In genomic region chr15:60096157-60096556, GRCh38 we compare ENCODE assay signal across 26 cellular contexts.
DNase-seq lines count a peak whose midpoint lies in the region; ATAC-seq and TF ChIP-seq lines count a peak whose summit lies in the region.
"Had no signal": no experiment of that assay in that cellular context is flagged by ENCODE, and none has a peak within 500 bp of the region (broad histone marks: within the 10 kb centered on the region; RNA-seq: fewer than 3 reads in every experiment).

No MANE protein-coding gene starts in this region.

- H3K79me1 ChIP-seq in IMR-90 (ENCODE audit: low read depth in 1 of 2, low read length in 2 of 2) (no peaks in the 10 kb centered on the region), mesenchymal stem cell (replicated peaks; ENCODE audit: low read length, poor library complexity, severe bottlenecking) (no peaks in the 10 kb centered on the region)

- no TSS peak for BruUV-seq in IMR-90 (replicated peaks; lab: Mats Ljungman, UMichigan)

- H3K14ac ChIP-seq in IMR-90 (replicated peaks; ENCODE audit: low read depth, low read length) (no peak overlapping the region), mesenchymal stem cell (ENCODE audit: low read length in 2 of 2) (no peak overlapping the region)

- no peak overlapping the region for H3K23ac ChIP-seq in IMR-90 (ENCODE audit: low read depth, low read length)
- no peak overlapping the region for H3K23ac ChIP-seq in mesenchymal stem cell (ENCODE audit: low read length in 2 of 2)

- CTCF ChIA-PET in IMR-90 (lab: Yijun Ruan, JAX), result no interaction called here

- H3K36me3 ChIP-seq in IMR-90 (ENCODE audit: control insufficient read depth, insufficient read depth, low read length), result no peaks in the 10 kb centered on the region
- H3K36me3 ChIP-seq in mesenchymal stem cell (ENCODE audit: control insufficient read depth in 1 of 2, insufficient read depth in 2 of 2, low read depth in 1 of 2, low read length in 2 of 2), result no peaks in the 10 kb centered on the region
- H3K36me3 ChIP-seq: adrenal gland, BLaER1, transverse colon had no signal

- dilution Hi-C loops in IMR-90 (cut with HindIII; ENCODE audit: low sequenced_read_pairs, unreplicated experiment), result no loop called here

- H4K8ac ChIP-seq in IMR-90 (ENCODE audit: low read depth in 2 of 2, low read length in 2 of 2), result no peak overlapping the region
- no peak overlapping the region for H4K8ac ChIP-seq in mesenchymal stem cell (ENCODE audit: low read length)

- H4K20me1 ChIP-seq in IMR-90 (ENCODE audit: insufficient read depth, low read length), result no peaks in the 10 kb centered on the region
- H4K20me1 ChIP-seq: BLaER1 had no signal

- H3K4me2 ChIP-seq in IMR-90 (ENCODE audit: low read depth, low read length) (no peak overlapping the region), mesenchymal stem cell (ENCODE audit: low read length, poor library complexity, severe bottlenecking) (no peak overlapping the region)
- H3K4me2 ChIP-seq: BLaER1 had no signal

- no peaks in the 10 kb centered on the region for H3K9me1 ChIP-seq in IMR-90 (ENCODE audit: insufficient read depth, low read length)

- H3K56ac ChIP-seq in IMR-90 (ENCODE audit: extremely low read depth, insufficient read depth, low read length), result no peak overlapping the region

- H2AK9ac ChIP-seq in IMR-90 (replicated peaks; ENCODE audit: low read depth, low read length, poor library complexity), result no peak overlapping the region

- H3K4ac ChIP-seq in IMR-90 (ENCODE audit: low read depth, low read length) (no peak overlapping the region), mesenchymal stem cell (ENCODE audit: low read depth in 1 of 2, low read length in 2 of 2) (no peak overlapping the region)

- H3K18ac ChIP-seq in IMR-90 (ENCODE audit: low read depth, low read length) (no peak overlapping the region), mesenchymal stem cell (ENCODE audit: low read depth in 1 of 2, low read length in 2 of 2) (no peak overlapping the region)

- in situ Hi-C loops in IMR-90 (cut with MboI; ENCODE audit: low sequenced_read_pairs), result no loop called here

- TF ChIP-seq RAD21 in IMR-90 (IDR thresholded peaks at IDR 0.05; ENCODE audit: low read length), result no peak

- H2BK5ac ChIP-seq in IMR-90 (ENCODE audit: low read depth, low read length, poor library complexity, severe bottlenecking) (peak overlapping the region; percentile 24), mesenchymal stem cell (ENCODE audit: low read depth, low read length, poor library complexity, severe bottlenecking) (no peak overlapping the region)

- no peak overlapping the region for H4K5ac ChIP-seq in IMR-90 (ENCODE audit: low read depth, low read length)

- no peak overlapping the region for H4K91ac ChIP-seq in IMR-90 (ENCODE audit: insufficient read depth, low read depth, low read length)
- no peak overlapping the region for H4K91ac ChIP-seq in mesenchymal stem cell (ENCODE audit: low read length)

- no peak overlapping the region for H2BK15ac ChIP-seq in IMR-90 (ENCODE audit: low read depth, low read length)
- no peak overlapping the region for H2BK15ac ChIP-seq in mesenchymal stem cell (ENCODE audit: low read depth, poor library complexity, severe bottlenecking)

- H3K9ac ChIP-seq in IMR-90 (ENCODE audit: low read depth, low read length) (no peak overlapping the region), mesenchymal stem cell (ENCODE audit: low read length) (peak overlapping the region; percentile 16)
- H3K9ac ChIP-seq: BLaER1 had no signal

- POLR2A ChIA-PET in IMR-90 (lab: Charles Lee; ENCODE audit: unreplicated experiment), result no interaction called here

- WGBS in IMR-90 (ENCODE audit: extremely low coverage in 2 of 2, insufficient read length in 1 of 2), 2 experiments, result no CpG with 5 or more reads among the region's 4 CpGs
- WGBS in mesenchymal stem cell, result 81% methylated on average over 4 of the region's 4 CpGs

- ATAC-seq in IMR-90 (ENCODE audit: low read depth), result peak; percentile 58
- ATAC-seq: left ventricle myocardium superior, mucosa of descending colon, psoas muscle had no signal

- H3K4me3 ChIP-seq in IMR-90 (ENCODE audit: insufficient read depth, low read depth, low read length), result no peak overlapping the region
- no peak overlapping the region for H3K4me3 ChIP-seq in mesenchymal stem cell (ENCODE audit: insufficient read depth in 1 of 2, low read depth in 1 of 2, low read length in 2 of 2)
- H3K4me3 ChIP-seq: adrenal gland, BLaER1, mucosa of descending colon, psoas muscle, transverse colon had no signal

- H3K27ac ChIP-seq in IMR-90 (ENCODE audit: insufficient read depth, low read length) (no peak overlapping the region), mesenchymal stem cell (ENCODE audit: low read length, poor library complexity, severe bottlenecking) (no peak overlapping the region)
- H3K27ac ChIP-seq: adrenal gland, BLaER1, HL-60, psoas muscle, transverse colon had no signal

- intact Hi-C loops in IMR-90 (cut with micrococcal nuclease), result no loop called here

- no peak overlapping the region for H2BK20ac ChIP-seq in IMR-90 (ENCODE audit: low read depth, low read length)

- H2BK12ac ChIP-seq in mesenchymal stem cell (ENCODE audit: low read length in 2 of 2), result no peak overlapping the region

- H2AK5ac ChIP-seq in IMR-90 (ENCODE audit: low read depth, low read length) (no peak overlapping the region), mesenchymal stem cell (ENCODE audit: low read length, severe bottlenecking) (no peak overlapping the region)

- no peaks in the 10 kb centered on the region for H3K27me3 ChIP-seq in IMR-90 (ENCODE audit: control insufficient read depth, insufficient read depth, low read length)
- peaks cover under 1 to 2% of the 10 kb centered on the region in 2 experiments for H3K27me3 ChIP-seq in mesenchymal stem cell (ENCODE audit: control insufficient read depth in 1 of 2, insufficient read depth in 1 of 2, low read length in 2 of 2)
- H3K27me3 ChIP-seq: BLaER1, transverse colon had no signal

- H3K9me3 ChIP-seq in IMR-90 (ENCODE audit: control insufficient read depth, insufficient read depth, low read length) (no peaks in the 10 kb centered on the region; the same call in 1 of the 2 replicates), mesenchymal stem cell (ENCODE audit: control insufficient read depth, low read length) (peaks cover 5% of the 10 kb centered on the region)
- H3K9me3 ChIP-seq: adrenal gland, mucosa of descending colon, psoas muscle, transverse colon had no signal

- no peak for TF ChIP-seq CTCF in IMR-90 (conservative IDR thresholded peaks at IDR 0.05; ENCODE audit: low read depth, low read length)

- H3K4me1 ChIP-seq in IMR-90 (ENCODE audit: control insufficient read depth, insufficient read depth, low read length) (no peaks in the 10 kb centered on the region; the same call in 1 of the 2 replicates), mesenchymal stem cell (ENCODE audit: control insufficient read depth, insufficient read depth, low read depth, low read length) (no peaks in the 10 kb centered on the region)
- H3K4me1 ChIP-seq: adrenal gland, psoas muscle had no signal

- no peak for TF ChIP-seq POLR2A in IMR-90 (IDR thresholded peaks at IDR 0.05; ENCODE audit: low read depth, low read length)
- no peak for TF ChIP-seq POLR2A in erythroblast (IDR thresholded peaks at IDR 0.05; ENCODE audit: low read length)

- H2AFZ ChIP-seq in IMR-90 (replicated peaks; ENCODE audit: low read length, poor library complexity), result no peak overlapping the region
- H2AFZ ChIP-seq in mesenchymal stem cell (ENCODE audit: low read depth, low read length), result no peak overlapping the region

- H2BK120ac ChIP-seq in IMR-90 (ENCODE audit: low read depth, low read length), result no peak overlapping the region
- no peak overlapping the region for H2BK120ac ChIP-seq in mesenchymal stem cell (ENCODE audit: low read depth, low read length)

- peak; percentile 49 for DNase-seq in AG08395 (ENCODE audit: low spot score)
- DNase-seq in IMR-90, result peak; percentile 47
- peak; percentile 41 for DNase-seq in astrocyte of the hippocampus (ENCODE audit: low read depth, low spot score)
- no peak for DNase-seq in mesenchymal stem cell
- no peak for DNase-seq in NCI-H128 (lab: John Stamatoyannopoulos, UW; ENCODE audit: unreplicated experiment)
- no peak for DNase-seq in NCI-H82 (lab: John Stamatoyannopoulos, UW)
- no peak for DNase-seq in erythroblast (lab: John Stamatoyannopoulos, UW)
- no peak for DNase-seq in activated naive CD4-positive, alpha-beta T cell treated with anti-CD3 and anti-CD28 coated beads, Interleukin-2, amount 50 U/mL, for 16 hours
- DNase-seq: activated B cell treated with CpG ODN at 0.5 μM for 24 hours; activated CD4-positive, alpha-beta memory T cell treated with anti-CD3 and anti-CD28 coated beads for 36 hours; activated effector memory CD4-positive, alpha-beta T cell treated with Interleukin-2 at 50 U/mL for 16 hours; adrenal gland; caudate nucleus; foreskin melanocyte; H7; hippocampal formation; left ventricle myocardium superior; MM.1S; mucosa of descending colon; NCI-H146; NCI-H2171 treated with DMSO at 0.1 percent for 48 hours; NCI-H526 treated with DMSO at 0.1 percent for 48 hours; psoas muscle; transverse colon had no signal

TF ChIP-seq in IMR-90, 13 proteins besides CTCF, POLR2A, EP300 and RAD21 (continues in another document):
- TF ChIP-seq SMC3 (IDR thresholded peaks at IDR 0.05; ENCODE audit: low read depth, low read length) (no peak), FOS (IDR thresholded peaks at IDR 0.05; ENCODE audit: low read depth, low read length) (no peak), RFX5 (IDR thresholded peaks at IDR 0.05; ENCODE audit: low read depth, low read length) (no peak), CHD1 (IDR thresholded peaks at IDR 0.05; ENCODE audit: low read depth, low read length) (no peak), MAZ (IDR thresholded peaks at IDR 0.05; ENCODE audit: borderline replicate concordance, low read depth, low read length) (no peak), RCOR1 (IDR thresholded peaks at IDR 0.05; ENCODE audit: insufficient replicate concordance, low read length) (no peak), BHLHE40 (IDR thresholded peaks at IDR 0.05; ENCODE audit: low read depth, low read length) (no peak), ELK1 (IDR thresholded peaks at IDR 0.05; ENCODE audit: borderline replicate concordance, low read depth, low read length) (no peak), CEBPB (IDR thresholded peaks at IDR 0.05; ENCODE audit: low read depth, low read length) (no peak), NFE2L2 (IDR thresholded peaks at IDR 0.05; ENCODE audit: low read depth, low read length) (no peak)

Comparison
In these comparisons a context has a peak if more than half of its experiments do, and no peak if none do; other contexts are left out.
1. DNase-seq: peak in AG08395 (single experiment), IMR-90 (single experiment) and astrocyte of the hippocampus (single experiment); none in mesenchymal stem cell (single experiment), NCI-H128 (single experiment), NCI-H82 (single experiment), erythroblast (0 of 2) and activated naive CD4-positive, alpha-beta T cell treated with anti-CD3 and anti-CD28 coated beads, Interleukin-2, amount 50 U/mL, for 16 hours (single experiment).